9 cellular contexts compared by ENCODE assay signal in the genomic region with DNA sequence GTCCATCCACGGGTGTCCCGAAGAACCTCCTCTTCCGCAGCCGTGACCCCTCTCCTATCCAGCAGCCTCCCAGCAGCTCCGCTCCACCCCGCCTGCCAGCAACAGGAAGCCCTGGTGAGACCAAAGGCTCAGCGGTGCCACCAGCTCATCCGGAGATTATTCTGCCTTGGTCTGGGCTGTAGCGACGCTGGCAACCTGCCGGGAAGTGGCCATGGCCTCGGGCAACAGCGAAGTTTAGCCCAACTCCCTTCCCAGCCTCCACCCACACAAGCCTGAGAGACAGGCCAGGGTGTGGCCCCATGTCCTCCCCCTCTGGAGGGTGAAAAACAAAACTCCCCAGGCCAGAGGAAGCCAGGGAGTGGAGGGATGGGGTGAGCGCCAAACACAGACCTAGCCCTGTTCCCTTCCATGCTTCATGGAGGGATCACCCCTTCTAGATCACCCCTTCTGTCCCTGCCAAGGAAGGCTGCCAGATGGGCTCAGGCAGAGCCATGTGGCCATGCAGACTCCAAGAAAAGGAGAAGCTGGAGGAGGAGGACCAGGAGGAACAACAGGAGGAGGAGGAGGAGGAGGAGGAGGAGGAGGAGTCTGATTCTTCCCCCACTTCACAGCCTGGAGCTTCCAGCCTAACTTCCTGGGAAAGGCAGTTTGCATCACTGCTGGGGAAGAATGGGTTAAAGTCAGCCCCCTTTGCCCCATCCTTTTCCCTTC. TPM values are rescaled to one million over a fixed set of nuclear protein-coding genes. Genes with fewer than 3 reads are reported as not detected.
DNase-seq lines count a peak whose midpoint lies in the region; FAIRE-seq and TF ChIP-seq lines count a peak whose summit lies in the region.
"Had no signal": no experiment of that assay in that cellular context is flagged by ENCODE, and none has a peak within 500 bp of the region (broad histone marks: within the 10 kb centered on the region; RNA-seq: fewer than 3 reads in every experiment).

No MANE protein-coding gene starts in this region.

- DNase-seq in GM12891 (ENCODE audit: insufficient read length, low spot score) (peak; percentile 57), SW480 (ENCODE audit: low spot score) (peak; percentile 64), astrocyte of the cerebellum (ENCODE audit: low read depth) (no peak), keratinocyte (ENCODE audit: low read depth, low spot score) (peak; percentile 17), NCI-H187 (lab: John Stamatoyannopoulos, UW) (no peak), NCI-H446 treated with DMSO at 0.1 percent for 48 hours (lab: John Stamatoyannopoulos, UW) (no peak)
- peak; percentile 33 for DNase-seq in stimulated activated CD4-positive, alpha-beta T cell treated with anti-CD3 and anti-CD28 coated beads, Interleukin-4, amount 100 ng/mL, for 1 hour

- in situ Hi-C loops in astrocyte of the cerebellum (cut with HindIII; ENCODE audit: low sequenced_read_pairs) = loop anchor here (5.0 to 10.0 kb wide), 2 partner anchors 54 to 64 kb away; partner anchors contain the start of genes ATP5MK and PDCD11

- peaks cover 15% of the 10 kb centered on the region for H3K4me1 ChIP-seq in keratinocyte (ENCODE audit: control insufficient read depth, extremely low read depth, insufficient read depth, low read length)

- no peak for TF ChIP-seq POLR2A in GM12891 (IDR thresholded peaks at IDR 0.05; ENCODE audit: low read depth, low read length)

- dilution Hi-C loops in keratinocyte (cut with MboI; ENCODE audit: extremely low pct_ligation_motif_present, low sequenced_read_pairs) = no loop called here

- H3K4me2 ChIP-seq in keratinocyte (ENCODE audit: control insufficient read depth, extremely low read depth, insufficient read depth, low read depth, low read length) = peak overlapping the region; percentile 76

- H3K27me3 ChIP-seq in keratinocyte (ENCODE audit: control insufficient read depth, extremely low read depth, insufficient read depth, low read length) = no peaks in the 10 kb centered on the region

- no peaks in the 10 kb centered on the region for H4K20me1 ChIP-seq in keratinocyte (ENCODE audit: control insufficient read depth, extremely low read depth, insufficient read depth, low read length)

- no peak overlapping the region for H3K9ac ChIP-seq in keratinocyte (ENCODE audit: control insufficient read depth, extremely low read depth, insufficient read depth, low read length)

- H2AFZ ChIP-seq in keratinocyte (ENCODE audit: control insufficient read depth, low read length) = no peak overlapping the region

- no peaks in the 10 kb centered on the region for H3K79me2 ChIP-seq in keratinocyte (ENCODE audit: control insufficient read depth, insufficient read depth, low read length)

- TF ChIP-seq CTCF in 22Rv1 (IDR thresholded peaks at IDR 0.05) (no peak), astrocyte of the cerebellum (IDR thresholded peaks at IDR 0.05; ENCODE audit: low read depth, low read length, missing control alignments) (no peak), keratinocyte (optimal IDR thresholded peaks at IDR 0.05 in 1 of 3, IDR thresholded peaks at IDR 0.05 in 1 of 3, conservative IDR thresholded peaks at IDR 0.05 in 1 of 3; ENCODE audit: extremely low read depth in 1 of 3, insufficient read depth in 2 of 3, low read length in 3 of 3) (no peak)

- H3K27ac ChIP-seq in 22Rv1 (peak overlapping the region; percentile 91), keratinocyte (ENCODE audit: control insufficient read depth, insufficient read depth, low read length) (no peak overlapping the region)

- H3K36me3 ChIP-seq in keratinocyte (ENCODE audit: control insufficient read depth in 2 of 2, extremely low read depth in 1 of 2, insufficient read depth in 2 of 2, low read length in 2 of 2) = peaks cover 13 to 21% of the 10 kb centered on the region in 2 experiments

- no peaks in the 10 kb centered on the region for H3K9me1 ChIP-seq in keratinocyte (ENCODE audit: control insufficient read depth, extremely low read depth, insufficient read depth, low read length)

- FAIRE-seq in GM12891 (lab: Jason Lieb, UNC) = peak; percentile 77
- FAIRE-seq in keratinocyte (lab: Jason Lieb, UNC) = no peak
- FAIRE-seq: islet of Langerhans had no signal

- peak overlapping the region; percentile 52 for H3K4me3 ChIP-seq in astrocyte of the cerebellum (ENCODE audit: low read depth, low read length)
- peak overlapping the region in 1 of 3 experiments; percentile 55 for H3K4me3 ChIP-seq in keratinocyte (ENCODE audit: control insufficient read depth in 2 of 3, extremely low read depth in 1 of 3, insufficient read depth in 2 of 3, low read depth in 1 of 3, low read length in 3 of 3)

- H3K9me3 ChIP-seq in keratinocyte (ENCODE audit: control insufficient read depth, low read depth, low read length) = no peaks in the 10 kb centered on the region

TF ChIP-seq in GM12891, 5 proteins besides CTCF, POLR2A, EP300 and RAD21:
- TF ChIP-seq POU2F2 (IDR thresholded peaks at IDR 0.05; ENCODE audit: low read depth, low read length) (no peak), POLR2AphosphoS5 (IDR thresholded peaks at IDR 0.05; ENCODE audit: low read depth, low read length) (no peak)

RNA-seq across cellular contexts. Expression of gene CALHM2, which starts 0.9 kb away (rescaled TPM):
- 5.1 TPM for polyA plus RNA-seq in GM12891 (2012; ENCODE audit: low read depth, missing spikeins)
- 0.92 to 1.2 TPM (median 1.1 TPM) in 3 replicates for polyA plus RNA-seq in keratinocyte
- polyA plus RNA-seq in keratinocyte (2011; ENCODE audit: low read depth) = not detected
- 0.60 and 1.1 TPM in 2 replicates for polyA plus RNA-seq in keratinocyte (2011; cell fraction: cytosol; rRNA removed)
- 1.1 TPM in 2 replicates for polyA plus RNA-seq in keratinocyte (2011; cell fraction: nucleus; rRNA removed)
- 1.5 and 2.9 TPM in 2 replicates for polyA plus RNA-seq in keratinocyte (2012; ENCODE audit: low replicate concordance)
- 0.96 to 2.5 TPM (median 1.4 TPM) in 3 replicates for polyA minus RNA-seq in keratinocyte
- polyA minus RNA-seq in keratinocyte (2011; cell fraction: cytosol; rRNA and poly(A)+ RNA removed) = 4.2 TPM
- 0.54 and 0.74 TPM in 2 replicates for polyA minus RNA-seq in keratinocyte (2011; cell fraction: nucleus; rRNA and poly(A)+ RNA removed)

RNA-seq across cellular contexts. Expression of gene CALHM1, which starts 7.5 kb away (rescaled TPM):
- 0.32 TPM for polyA plus RNA-seq in GM12891 (2012; ENCODE audit: low read depth, missing spikeins)
- polyA plus RNA-seq in keratinocyte = 0.02 TPM in 1 of 3 replicates, not detected in the others
- polyA plus RNA-seq in keratinocyte (2011; ENCODE audit: low read depth) = not detected
- not detected in 2 replicates for polyA plus RNA-seq in keratinocyte (2011; cell fraction: cytosol; rRNA removed)
- not detected in 2 replicates for polyA plus RNA-seq in keratinocyte (2011; cell fraction: nucleus; rRNA removed)
- 0.07 TPM in 1 of 2 replicates, not detected in the other for polyA plus RNA-seq in keratinocyte (2012; ENCODE audit: low replicate concordance)
- not detected in 3 replicates for polyA minus RNA-seq in keratinocyte
- polyA minus RNA-seq in keratinocyte (2011; cell fraction: cytosol; rRNA and poly(A)+ RNA removed) = not detected
- polyA minus RNA-seq in keratinocyte (2011; cell fraction: nucleus; rRNA and poly(A)+ RNA removed) = not detected in 2 replicates

RNA-seq across cellular contexts. Expression of gene CALHM3, which starts 27.8 kb away (rescaled TPM):
- polyA plus RNA-seq in GM12891 (2012; ENCODE audit: low read depth, missing spikeins) = 0.17 TPM
- not detected in 3 replicates for polyA plus RNA-seq in keratinocyte
- polyA plus RNA-seq in keratinocyte (2011; ENCODE audit: low read depth) = not detected
- polyA plus RNA-seq in keratinocyte (2011; cell fraction: cytosol; rRNA removed) = not detected in 2 replicates
- not detected in 2 replicates for polyA plus RNA-seq in keratinocyte (2011; cell fraction: nucleus; rRNA removed)
- not detected in 2 replicates for polyA plus RNA-seq in keratinocyte (2012; ENCODE audit: low replicate concordance)
- polyA minus RNA-seq in keratinocyte = not detected in 3 replicates
- not detected for polyA minus RNA-seq in keratinocyte (2011; cell fraction: cytosol; rRNA and poly(A)+ RNA removed)
- not detected in 2 replicates for polyA minus RNA-seq in keratinocyte (2011; cell fraction: nucleus; rRNA and poly(A)+ RNA removed)

RNA-seq across cellular contexts. Expression of gene NEURL1, which starts 42.3 kb away (rescaled TPM):
- 1.1 TPM for polyA plus RNA-seq in GM12891 (2012; ENCODE audit: low read depth, missing spikeins)
- polyA plus RNA-seq in keratinocyte = 0.02 to 0.12 TPM (median 0.03 TPM) in 3 replicates
- not detected for polyA plus RNA-seq in keratinocyte (2011; ENCODE audit: low read depth)
- 0.04 and 0.17 TPM in 2 replicates for polyA plus RNA-seq in keratinocyte (2011; cell fraction: cytosol; rRNA removed)
- 0.10 and 0.23 TPM in 2 replicates for polyA plus RNA-seq in keratinocyte (2011; cell fraction: nucleus; rRNA removed)
- polyA plus RNA-seq in keratinocyte (2012; ENCODE audit: low replicate concordance) = 0.15 and 0.41 TPM in 2 replicates
- 0.13 TPM in 1 of 3 replicates, not detected in the others for polyA minus RNA-seq in keratinocyte
- not detected for polyA minus RNA-seq in keratinocyte (2011; cell fraction: cytosol; rRNA and poly(A)+ RNA removed)
- polyA minus RNA-seq in keratinocyte (2011; cell fraction: nucleus; rRNA and poly(A)+ RNA removed) = 0.11 and 0.16 TPM in 2 replicates

RNA-seq across cellular contexts. Expression of gene PDCD11, which starts 54.8 kb away (rescaled TPM):
- 28.8 TPM for polyA plus RNA-seq in GM12891 (2012; ENCODE audit: low read depth, missing spikeins)
- polyA plus RNA-seq in keratinocyte = 28.6 to 39.4 TPM (median 32.1 TPM) in 3 replicates
- polyA plus RNA-seq in keratinocyte (2011; ENCODE audit: low read depth) = 42.0 TPM
- 19.1 and 19.8 TPM in 2 replicates for polyA plus RNA-seq in keratinocyte (2011; cell fraction: cytosol; rRNA removed)
- polyA plus RNA-seq in keratinocyte (2011; cell fraction: nucleus; rRNA removed) = 124 TPM in 2 replicates
- 31.7 and 40.9 TPM in 2 replicates for polyA plus RNA-seq in keratinocyte (2012; ENCODE audit: low replicate concordance)
- polyA minus RNA-seq in keratinocyte = 69.3 to 117 TPM (median 75.1 TPM) in 3 replicates
- polyA minus RNA-seq in keratinocyte (2011; cell fraction: cytosol; rRNA and poly(A)+ RNA removed) = 28.4 TPM
- polyA minus RNA-seq in keratinocyte (2011; cell fraction: nucleus; rRNA and poly(A)+ RNA removed) = 86.0 and 140 TPM in 2 replicates

Comparison
In these comparisons a context has a peak if more than half of its experiments do, and no peak if none do; other contexts are left out.
1. DNase-seq: peak in GM12891 (single experiment), SW480 (single experiment), keratinocyte (single experiment) and stimulated activated CD4-positive, alpha-beta T cell treated with anti-CD3 and anti-CD28 coated beads, Interleukin-4, amount 100 ng/mL, for 1 hour (single experiment); none in astrocyte of the cerebellum (single experiment), NCI-H187 (0 of 2) and NCI-H446 treated with DMSO at 0.1 percent for 48 hours (single experiment).